ENCODE assay signal across 7 cellular contexts in genomic region chr17:42773290-42774035, GRCh38.
DNase-seq lines count a peak whose midpoint lies in the region; ATAC-seq lines count a peak whose summit lies in the region.

VPS25 (plus strand) TSS chr17:42773449; CDS start chr17:42773476, 27 bp downstream.

- H3K36me3 Mint-ChIP-seq in effector memory CD8-positive, alpha-beta T cell (ENCODE audit: insufficient read depth), result peaks cover 29% of the 10 kb centered on the region
- H3K36me3 Mint-ChIP-seq in memory B cell, result peaks cover 19% of the 10 kb centered on the region

- peak; percentile 87 for ATAC-seq in GM18511 (IDR thresholded peaks at IDR 0.05; ENCODE audit: unreplicated experiment)
- peak; percentile 97 for ATAC-seq in effector memory CD8-positive, alpha-beta T cell (replicated peaks)
- peak; percentile 98 for ATAC-seq in memory B cell (ENCODE audit: low read depth)

- H3K9me3 Mint-ChIP-seq in effector memory CD8-positive, alpha-beta T cell, result no peaks in the 10 kb centered on the region
- no peaks in the 10 kb centered on the region for H3K9me3 Mint-ChIP-seq in memory B cell

- H3K27ac Mint-ChIP-seq in effector memory CD8-positive, alpha-beta T cell, result peak within 1 kb of the TSS; percentile 98 to 99
- H3K27ac Mint-ChIP-seq in memory B cell, result peak within 1 kb of the TSS; percentile 96

- H3K4me3 Mint-ChIP-seq in effector memory CD8-positive, alpha-beta T cell, result peak within 1 kb of the TSS; percentile 100
- H3K4me3 Mint-ChIP-seq in memory B cell, result peak within 1 kb of the TSS; percentile 99

- H3K27me3 Mint-ChIP-seq in effector memory CD8-positive, alpha-beta T cell, result peaks cover 3 to 4% of the 10 kb centered on the region in 2 donors
- H3K27me3 Mint-ChIP-seq in memory B cell, result no peaks in the 10 kb centered on the region

- H3K4me1 Mint-ChIP-seq in effector memory CD8-positive, alpha-beta T cell (ENCODE audit: low read depth in 2 of 2), result peaks cover 10 to 12% of the 10 kb centered on the region in 2 donors
- H3K4me1 Mint-ChIP-seq in memory B cell, result peaks cover 14% of the 10 kb centered on the region

- DNase-seq in HS-27A (ENCODE audit: low read depth) (peak; percentile 30), NOMO-1 (lab: John Stamatoyannopoulos, UW; ENCODE audit: unreplicated experiment in 2 of 2) (peak; percentile 69 to 72), memory B cell (ENCODE audit: low spot score in 2 of 2) (peak; percentile 69 to 75)
- peak; percentile 88 for DNase-seq in activated CD8-positive, alpha-beta memory T cell treated with anti-CD3 and anti-CD28 coated beads for 24 hours
- DNase-seq in effector memory CD8-positive, alpha-beta T cell, result peak; percentile 66 to 79 (median 70)
- DNase-seq in stimulated activated CD8-positive, alpha-beta memory T cell treated with anti-CD3 and anti-CD28 coated beads, Interleukin-12 subunit alpha, Interleukin-12 subunit beta, amount 100 ng/mL, for 1 hour (ENCODE audit: low read depth), result peak; percentile 63

Comparison
In these comparisons a context has a peak if more than half of its experiments do, and no peak if none do; other contexts are left out.
1. Peak in every context shown above with its lines: DNase-seq and ATAC-seq.
2. DNase-seq: peak in every context shown above with its lines; median percentile 88 in activated CD8-positive, alpha-beta memory T cell treated with anti-CD3 and anti-CD28 coated beads for 24 hours; 72 in memory B cell; 70 in NOMO-1; 70 in effector memory CD8-positive, alpha-beta T cell; 63 in stimulated activated CD8-positive, alpha-beta memory T cell treated with anti-CD3 and anti-CD28 coated beads, Interleukin-12 subunit alpha, Interleukin-12 subunit beta, amount 100 ng/mL, for 1 hour; 30 in HS-27A.